Comparison of ENCODE assay signal across 8 cellular contexts in the genomic region with DNA sequence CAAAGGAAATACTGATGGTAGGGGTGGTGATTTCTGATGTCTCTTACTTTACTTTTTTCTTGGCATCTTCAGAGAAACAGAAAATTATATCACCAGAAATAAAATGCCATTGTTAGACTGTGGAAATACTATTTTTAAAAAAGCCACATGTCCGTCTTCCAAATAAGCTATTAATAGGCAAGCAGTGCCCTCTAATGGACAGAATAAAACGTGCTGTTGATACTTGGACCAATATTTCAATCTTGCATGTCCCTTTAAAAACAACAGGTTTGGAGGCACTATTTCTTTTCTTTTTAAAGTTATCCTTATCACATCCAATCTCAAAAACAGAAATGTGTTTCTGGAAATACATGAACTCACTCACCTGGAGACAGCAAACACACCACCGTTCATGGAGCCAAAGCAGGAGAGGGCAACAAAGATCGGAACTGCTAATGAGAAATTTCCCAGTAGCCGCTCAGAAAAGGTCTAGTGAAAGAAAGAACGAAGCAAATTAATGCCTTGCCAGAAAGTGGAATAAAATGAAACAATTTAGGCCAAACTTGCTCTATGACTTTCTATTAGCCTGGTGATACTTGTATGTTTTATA. TPM values are rescaled to one million over a fixed set of nuclear protein-coding genes. Genes with fewer than 3 reads are reported as not detected.
DNase-seq lines count a peak whose midpoint lies in the region; ATAC-seq and TF ChIP-seq lines count a peak whose summit lies in the region.

No MANE protein-coding gene starts in this region.

- no peaks in the 10 kb centered on the region for H3K9me2 ChIP-seq in Loucy (replicated peaks; ENCODE audit: low read depth, low read length)

- H3K27me3 ChIP-seq in Loucy (ENCODE audit: insufficient read depth, low read length, poor library complexity, severe bottlenecking): no peaks in the 10 kb centered on the region
- no peaks in the 10 kb centered on the region for H3K27me3 ChIP-seq in WERI-Rb-1 (ENCODE audit: insufficient read depth, low read depth, severe bottlenecking)
- H3K27me3 ChIP-seq in heart left ventricle: no peaks in the 10 kb centered on the region
- H3K27me3 ChIP-seq in stomach: no peaks in the 10 kb centered on the region

- WGBS in heart left ventricle, 4 donors: 45 to 54% (median 46%) methylated on average over 6 of the region's 6 CpGs
- WGBS in stomach, 5 donors: 40 to 45% (median 43%) methylated on average over 6 of the region's 6 CpGs

- H3K9ac ChIP-seq in Loucy (ENCODE audit: low read depth, low read length, poor library complexity, severe bottlenecking): no peak overlapping the region

- H3K9me3 ChIP-seq in Loucy (ENCODE audit: insufficient read depth, low read depth, low read length) (no peaks in the 10 kb centered on the region), WERI-Rb-1 (ENCODE audit: severe bottlenecking) (no peaks in the 10 kb centered on the region), heart left ventricle (no peaks in the 10 kb centered on the region), stomach (no peaks in the 10 kb centered on the region)

- intact Hi-C loops in heart left ventricle (cut with DNase I) (loop anchor here in 9 of 10 donors (1.0 to 10.0 kb wide), 15 partner anchors 88 to 1061 kb away; no protein-coding TSS in a partner anchor), stomach (cut with DNase I; ENCODE audit: low total_unique reads) (no loop called here)

- no peaks in the 10 kb centered on the region for H3K79me2 ChIP-seq in Loucy (ENCODE audit: insufficient read depth, low read length)

- H3K4me1 ChIP-seq in Loucy (ENCODE audit: insufficient read depth, low read length, poor library complexity, severe bottlenecking) (no peaks in the 10 kb centered on the region), heart left ventricle (peaks cover 0 to 18% (median 1%) of the 10 kb centered on the region in 12 donors), stomach (peaks cover 0 to 14% (median 6%) of the 10 kb centered on the region in 4 donors)

- H3F3A ChIP-seq in Loucy (ENCODE audit: low read depth): no peaks in the 10 kb centered on the region

- TF ChIP-seq CTCF in Loucy (conservative IDR thresholded peaks at IDR 0.05; ENCODE audit: low read length): peak; percentile 86
- TF ChIP-seq CTCF in WERI-Rb-1 (IDR thresholded peaks at IDR 0.05; ENCODE audit: low read depth, low read length): peak; percentile 44
- peak; percentile 48 to 81 (median 69) for TF ChIP-seq CTCF in heart left ventricle (IDR thresholded peaks at IDR 0.05)
- TF ChIP-seq CTCF in stomach (IDR thresholded peaks at IDR 0.05): peak in 5 of 7 experiments; percentile 28 to 58 (median 44)

- ATAC-seq in GM19351 (IDR thresholded peaks at IDR 0.05; ENCODE audit: unreplicated experiment): peak; percentile 78
- ATAC-seq in heart left ventricle: peak; percentile 39 to 80 (median 70)
- no peak for ATAC-seq in GM21381 (IDR thresholded peaks at IDR 0.05; ENCODE audit: unreplicated experiment)

- TF ChIP-seq POLR2A in heart left ventricle (IDR thresholded peaks at IDR 0.05): no peak
- TF ChIP-seq POLR2A in stomach (IDR thresholded peaks at IDR 0.05): no peak

- H3K36me3 ChIP-seq in Loucy (ENCODE audit: insufficient read depth, low read length) (peaks cover 12% of the 10 kb centered on the region; the same call in 1 of the 2 replicates), WERI-Rb-1 (no peaks in the 10 kb centered on the region), heart left ventricle (no peaks in the 10 kb centered on the region), stomach (peaks cover 0 to 6% (median 3%) of the 10 kb centered on the region in 4 donors)

- DNase-seq in CMK (ENCODE audit: low read depth) (peak; percentile 8), WERI-Rb-1 (peak; percentile 26), heart left ventricle (peak in 1 of 5 donors; percentile 8), stomach (no peak), 8988T (no peak)

- H4K20me1 ChIP-seq in Loucy (ENCODE audit: insufficient read depth, low read length, poor library complexity, severe bottlenecking): no peaks in the 10 kb centered on the region

- TF ChIP-seq EP300 in stomach (IDR thresholded peaks at IDR 0.05): no peak

- no peak overlapping the region for H3K4me3 ChIP-seq in Loucy (ENCODE audit: low read length, poor library complexity, severe bottlenecking)
- no peak overlapping the region for H3K4me3 ChIP-seq in WERI-Rb-1 (ENCODE audit: low read depth, low read length)
- H3K4me3 ChIP-seq in heart left ventricle: no peak overlapping the region
- H3K4me3 ChIP-seq in stomach: no peak overlapping the region

- no peak overlapping the region for H2AFZ ChIP-seq in Loucy (ENCODE audit: low read length)

- no peak overlapping the region for H3K27ac ChIP-seq in WERI-Rb-1
- H3K27ac ChIP-seq in heart left ventricle: no peak overlapping the region
- H3K27ac ChIP-seq in stomach: no peak overlapping the region

- no peak overlapping the region for H3K4me2 ChIP-seq in Loucy (ENCODE audit: low read depth, low read length, poor library complexity, severe bottlenecking)

RNA-seq across cellular contexts. Expression of gene SLC7A11, which starts 59.2 kb away (rescaled TPM):
- total RNA-seq in heart left ventricle (1 to 10 TPM in 1 of 9 donors, under 1 TPM in 7, not detected in 1; 0.04 to 1.0 (median 0.13) TPM), stomach (10 to 100 TPM in 1 of 5 donors, 1 to 10 TPM in 3, not detected in 1; 2.3 to 15.8 (median 5.6) TPM)
- polyA plus RNA-seq in heart left ventricle (under 1 TPM; 0.04 to 0.10 TPM), stomach (1 to 10 TPM in 1 of 3 donors, under 1 TPM in 2; 0.50 to 1.5 (median 0.88) TPM)

Comparison
In these comparisons a context has a peak if more than half of its experiments do, and no peak if none do; other contexts are left out.
1. DNase-seq: peak in CMK (single experiment) and WERI-Rb-1 (single experiment); none in stomach (single experiment) and 8988T (single experiment).
2. Peak in every context shown above with its lines, with median percentiles within 50 percentile points of each other: CTCF ChIP-seq.